In the genomic region with DNA sequence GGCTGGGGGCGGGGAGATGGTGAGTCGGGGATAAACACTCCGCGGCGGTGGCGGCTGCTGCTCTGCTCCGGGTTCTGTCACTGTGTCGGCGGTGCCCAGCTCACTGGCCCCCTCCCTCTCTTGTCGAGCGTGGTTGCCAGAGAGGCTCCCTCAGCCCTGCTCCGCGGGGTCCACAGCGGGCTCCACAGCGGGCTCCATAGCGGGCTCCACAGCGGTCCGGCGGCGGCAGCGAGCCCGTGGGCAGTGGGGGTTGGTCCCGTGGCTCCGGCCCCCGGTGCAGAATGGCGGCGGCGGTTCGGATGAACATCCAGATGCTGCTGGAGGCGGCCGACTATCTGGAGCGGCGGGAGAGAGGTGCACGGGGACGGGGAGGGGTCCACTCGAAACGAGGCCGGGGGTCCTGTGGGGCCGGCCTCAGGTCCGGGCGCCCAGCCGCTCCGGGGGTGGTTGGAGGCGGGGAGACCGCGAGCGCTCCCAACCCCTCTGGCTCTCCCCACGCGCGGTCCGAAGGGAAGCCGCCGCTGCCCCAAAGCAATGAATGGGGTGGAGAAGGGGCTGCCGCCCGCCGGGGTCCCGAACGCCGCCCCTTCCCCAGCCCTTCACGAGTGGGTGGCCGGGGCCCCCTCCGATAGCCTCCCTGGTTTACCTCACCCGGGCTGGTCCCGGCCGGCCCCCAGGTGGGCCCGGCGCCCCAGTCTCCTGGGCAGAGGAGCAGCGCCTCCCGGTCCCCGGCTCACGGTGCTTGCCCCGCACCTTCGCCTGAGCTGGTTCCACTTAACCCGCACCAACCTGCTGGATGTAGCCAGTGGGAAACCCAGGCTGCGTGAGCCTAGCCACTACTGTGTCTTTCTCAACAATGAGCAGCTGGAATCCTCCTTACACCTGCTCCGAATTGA, we compare ENCODE assay signal across 8 cellular contexts. TPM values are rescaled to one million over a fixed set of nuclear protein-coding genes. Genes with fewer than 3 reads are reported as not detected.
DNase-seq lines count a peak whose midpoint lies in the region; ATAC-seq and TF ChIP-seq lines count a peak whose summit lies in the region.

A gene with protein sequence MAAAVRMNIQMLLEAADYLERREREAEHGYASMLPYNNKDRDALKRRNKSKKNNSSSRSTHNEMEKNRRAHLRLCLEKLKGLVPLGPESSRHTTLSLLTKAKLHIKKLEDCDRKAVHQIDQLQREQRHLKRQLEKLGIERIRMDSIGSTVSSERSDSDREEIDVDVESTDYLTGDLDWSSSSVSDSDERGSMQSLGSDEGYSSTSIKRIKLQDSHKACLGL (plus strand): TSS at position 60 of the 896 bp plus-strand sequence. CDS start 222 bp downstream, at position 282.

- peak within 1 kb of the TSS; percentile 94 for H3K27ac ChIP-seq in CD8-positive, alpha-beta memory T cell (ENCODE audit: low read depth, low read length)
- H3K27ac ChIP-seq in GM23338 (ENCODE audit: low read depth): peak within 1 kb of the TSS; percentile 95

- no peaks in the 10 kb centered on the region for H3K9me3 Mint-ChIP-seq in CD8-positive, alpha-beta memory T cell
- H3K9me3 Mint-ChIP-seq in GM23338: no peaks in the 10 kb centered on the region
- H3K9me3 Mint-ChIP-seq in T-helper 2 cell treated with Interferon-gamma antibody and Interleukin-4, amounts not matched to agents 5 μg/mL and 100 μg/mL, for 36 hours: no peaks in the 10 kb centered on the region
- no peaks in the 10 kb centered on the region for H3K9me3 Mint-ChIP-seq in naive B cell

- H3K4me3 ChIP-seq in CD8-positive, alpha-beta memory T cell (ENCODE audit: low read length): peak within 1 kb of the TSS; percentile 89
- H3K4me3 ChIP-seq in GM23338 (peak within 1 kb of the TSS; percentile 68), epithelial cell of proximal tubule (ENCODE audit: low read depth, low read length) (peak within 1 kb of the TSS; percentile 83)

- CTCF ChIA-PET in CD8-positive, alpha-beta memory T cell (lab: Charles Lee): interaction anchor here (0.5 to 5.2 kb wide), 21 partner anchors 19 to 387 kb away, joined by 3 to 49 read pairs (median 5); a partner anchor contains a TSS

- TF ChIP-seq CTCF in GM23338 (conservative IDR thresholded peaks at IDR 0.05; ENCODE audit: low read depth in 2 of 2) (no peak), epithelial cell of proximal tubule (conservative IDR thresholded peaks at IDR 0.05; ENCODE audit: low read depth, low read length) (no peak)

- H3F3A ChIP-seq in GM23338 (replicated peaks; ENCODE audit: low read depth): no peaks in the 10 kb centered on the region

- no peaks in the 10 kb centered on the region for H4K20me1 ChIP-seq in GM23338 (replicated peaks; ENCODE audit: insufficient read depth)

- DNase-seq in CD8-positive, alpha-beta memory T cell: peak in 4 of 5 donors; percentile 8 to 51 (median 15)
- peak; percentile 58 for DNase-seq in GM23338 (ENCODE audit: low spot score)
- peak; percentile 30 for DNase-seq in T-helper 2 cell treated with Interferon-gamma antibody and Interleukin-4, amounts not matched to agents 5 μg/mL and 100 μg/mL, for 36 hours (ENCODE audit: low spot score)
- no peak for DNase-seq in epithelial cell of proximal tubule (ENCODE audit: low read depth)
- DNase-seq in naive B cell: no peak
- DNase-seq in effector CD8-positive, alpha-beta T cell (lab: John Stamatoyannopoulos, UW): no peak

- H3K4me3 Mint-ChIP-seq in CD8-positive, alpha-beta memory T cell: peak within 1 kb of the TSS; percentile 81 to 92 (median 88)
- peak within 1 kb of the TSS; percentile 85 for H3K4me3 Mint-ChIP-seq in GM23338
- peak within 1 kb of the TSS; percentile 85 for H3K4me3 Mint-ChIP-seq in T-helper 2 cell treated with Interferon-gamma antibody and Interleukin-4, amounts not matched to agents 5 μg/mL and 100 μg/mL, for 36 hours
- H3K4me3 Mint-ChIP-seq in naive B cell: peak within 1 kb of the TSS; percentile 78 to 95 (median 86)

- POLR2A ChIA-PET in CD8-positive, alpha-beta memory T cell (lab: Charles Lee): interaction anchor here (0.5 to 3.7 kb wide), 27 partner anchors 22 to 479 kb away, joined by 3 to 81 read pairs (median 6); a partner anchor contains a TSS

- peaks cover 24 to 44% (median 39%) of the 10 kb centered on the region in 3 donors for H3K4me1 Mint-ChIP-seq in CD8-positive, alpha-beta memory T cell
- H3K4me1 Mint-ChIP-seq in GM23338: 0 out of 3 replicates have a peak, but pooled peaks cover 6% of the 10 kb centered on the region
- peaks cover 25% of the 10 kb centered on the region for H3K4me1 Mint-ChIP-seq in T-helper 2 cell treated with Interferon-gamma antibody and Interleukin-4, amounts not matched to agents 5 μg/mL and 100 μg/mL, for 36 hours (ENCODE audit: low read depth)
- H3K4me1 Mint-ChIP-seq in naive B cell: peaks cover 6 to 39% (median 19%) of the 10 kb centered on the region in 3 donors

- no peak within 1 kb of the TSS; the same call in 1 of the 2 replicates for H2AFZ ChIP-seq in GM23338

- H3K27me3 Mint-ChIP-seq in CD8-positive, alpha-beta memory T cell: no peaks in the 10 kb centered on the region
- H3K27me3 Mint-ChIP-seq in GM23338 (ENCODE audit: insufficient read depth, low read depth, poor library complexity) (peaks cover 6% of the 10 kb centered on the region), naive B cell (no peaks in the 10 kb centered on the region)
- no peaks in the 10 kb centered on the region for H3K27me3 Mint-ChIP-seq in T-helper 2 cell treated with Interferon-gamma antibody and Interleukin-4, amounts not matched to agents 5 μg/mL and 100 μg/mL, for 36 hours (ENCODE audit: low read depth)

- peak; percentile 8 for ATAC-seq in GM23338
- no peak for ATAC-seq in naive B cell (ENCODE audit: low read depth in 2 of 2)
- ATAC-seq in GM21423 (IDR thresholded peaks at IDR 0.05; ENCODE audit: unreplicated experiment): no peak
- ATAC-seq in HG02870 (IDR thresholded peaks at IDR 0.05; ENCODE audit: unreplicated experiment): no peak

- H3K79me2 ChIP-seq in GM23338 (replicated peaks; ENCODE audit: insufficient read depth): no peaks in the 10 kb centered on the region

- H3K4me2 ChIP-seq in GM23338: peak within 1 kb of the TSS; percentile 88

- H3K9me3 ChIP-seq in CD8-positive, alpha-beta memory T cell (ENCODE audit: low read length): no peaks in the 10 kb centered on the region

- H3K9me2 ChIP-seq in GM23338 (ENCODE audit: insufficient read depth): no peaks in the 10 kb centered on the region

- H3K4me1 ChIP-seq in CD8-positive, alpha-beta memory T cell (ENCODE audit: insufficient read depth, low read length): peaks cover 12% of the 10 kb centered on the region
- H3K4me1 ChIP-seq in GM23338 (ENCODE audit: insufficient read depth): no peaks in the 10 kb centered on the region

- H3K27ac Mint-ChIP-seq in CD8-positive, alpha-beta memory T cell: peak within 1 kb of the TSS; percentile 78 to 97 (median 92)
- H3K27ac Mint-ChIP-seq in GM23338 (peak within 1 kb of the TSS; percentile 98), naive B cell (peak within 1 kb of the TSS; percentile 86 to 97 (median 92))
- peak within 1 kb of the TSS; percentile 88 for H3K27ac Mint-ChIP-seq in T-helper 2 cell treated with Interferon-gamma antibody and Interleukin-4, amounts not matched to agents 5 μg/mL and 100 μg/mL, for 36 hours

- H3K36me3 ChIP-seq in CD8-positive, alpha-beta memory T cell (ENCODE audit: insufficient read depth, low read length): peaks cover 4% of the 10 kb centered on the region
- no peaks in the 10 kb centered on the region for H3K36me3 ChIP-seq in GM23338 (ENCODE audit: insufficient read depth)

- peaks cover 0 to 37% (median 6%) of the 10 kb centered on the region in 3 donors for H3K36me3 Mint-ChIP-seq in CD8-positive, alpha-beta memory T cell
- peaks cover 3% of the 10 kb centered on the region; the same call in 1 of the 3 replicates for H3K36me3 Mint-ChIP-seq in GM23338 (ENCODE audit: low read depth)
- peaks cover 30% of the 10 kb centered on the region for H3K36me3 Mint-ChIP-seq in T-helper 2 cell treated with Interferon-gamma antibody and Interleukin-4, amounts not matched to agents 5 μg/mL and 100 μg/mL, for 36 hours (ENCODE audit: low read depth)
- no peaks in the 10 kb centered on the region for H3K36me3 Mint-ChIP-seq in naive B cell

- no peaks in the 10 kb centered on the region for H3K27me3 ChIP-seq in CD8-positive, alpha-beta memory T cell (ENCODE audit: insufficient read depth, low read length, poor library complexity, severe bottlenecking)
- no peaks in the 10 kb centered on the region for H3K27me3 ChIP-seq in GM23338 (ENCODE audit: insufficient read depth)

TF ChIP-seq in GM23338, 12 proteins besides CTCF, POLR2A, EP300 and RAD21 (continues in another document):
- TF ChIP-seq, protein P1, sequence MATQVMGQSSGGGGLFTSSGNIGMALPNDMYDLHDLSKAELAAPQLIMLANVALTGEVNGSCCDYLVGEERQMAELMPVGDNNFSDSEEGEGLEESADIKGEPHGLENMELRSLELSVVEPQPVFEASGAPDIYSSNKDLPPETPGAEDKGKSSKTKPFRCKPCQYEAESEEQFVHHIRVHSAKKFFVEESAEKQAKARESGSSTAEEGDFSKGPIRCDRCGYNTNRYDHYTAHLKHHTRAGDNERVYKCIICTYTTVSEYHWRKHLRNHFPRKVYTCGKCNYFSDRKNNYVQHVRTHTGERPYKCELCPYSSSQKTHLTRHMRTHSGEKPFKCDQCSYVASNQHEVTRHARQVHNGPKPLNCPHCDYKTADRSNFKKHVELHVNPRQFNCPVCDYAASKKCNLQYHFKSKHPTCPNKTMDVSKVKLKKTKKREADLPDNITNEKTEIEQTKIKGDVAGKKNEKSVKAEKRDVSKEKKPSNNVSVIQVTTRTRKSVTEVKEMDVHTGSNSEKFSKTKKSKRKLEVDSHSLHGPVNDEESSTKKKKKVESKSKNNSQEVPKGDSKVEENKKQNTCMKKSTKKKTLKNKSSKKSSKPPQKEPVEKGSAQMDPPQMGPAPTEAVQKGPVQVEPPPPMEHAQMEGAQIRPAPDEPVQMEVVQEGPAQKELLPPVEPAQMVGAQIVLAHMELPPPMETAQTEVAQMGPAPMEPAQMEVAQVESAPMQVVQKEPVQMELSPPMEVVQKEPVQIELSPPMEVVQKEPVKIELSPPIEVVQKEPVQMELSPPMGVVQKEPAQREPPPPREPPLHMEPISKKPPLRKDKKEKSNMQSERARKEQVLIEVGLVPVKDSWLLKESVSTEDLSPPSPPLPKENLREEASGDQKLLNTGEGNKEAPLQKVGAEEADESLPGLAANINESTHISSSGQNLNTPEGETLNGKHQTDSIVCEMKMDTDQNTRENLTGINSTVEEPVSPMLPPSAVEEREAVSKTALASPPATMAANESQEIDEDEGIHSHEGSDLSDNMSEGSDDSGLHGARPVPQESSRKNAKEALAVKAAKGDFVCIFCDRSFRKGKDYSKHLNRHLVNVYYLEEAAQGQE (IDR thresholded peaks at IDR 0.05; ENCODE audit: unreplicated experiment): no peak
- TF ChIP-seq EZH2phosphoT487 (IDR thresholded peaks at IDR 0.05; ENCODE audit: unreplicated experiment) (no peak), ZNF114 (CRISPR knock-in tag; IDR thresholded peaks at IDR 0.05) (no peak)

RNA-seq across cellular contexts. Expression of the gene that starts here (rescaled TPM):
- total RNA-seq in CD8-positive, alpha-beta memory T cell: 1 to 10 TPM; 7.2 to 8.1 TPM
- 10.5 TPM for polyA plus RNA-seq in CD8-positive, alpha-beta memory T cell
- total RNA-seq in GM23338 (2014; rRNA removed; shearing (Covaris generic)): 1.5 and 1.8 TPM in 2 replicates
- 3.6 and 3.9 TPM in 2 replicates for polyA plus RNA-seq in GM23338 (2016; fragmentation: Nextera tagmentation; extraction: Ambion mirVana)
- total RNA-seq in epithelial cell of proximal tubule: 2.2 and 3.4 TPM in 2 replicates
- polyA plus RNA-seq in naive B cell (ENCODE audit: low read depth in 6 of 6): 10 to 100 TPM in 5 of 6 donors, 1 to 10 TPM in 1; 9.7 to 21.5 (median 13.2) TPM

Comparison
In these comparisons a context has a peak if more than half of its experiments do, and no peak if none do; other contexts are left out.
1. DNase-seq: peak in CD8-positive, alpha-beta memory T cell (4 of 5), GM23338 (single experiment) and T-helper 2 cell treated with Interferon-gamma antibody and Interleukin-4, amounts not matched to agents 5 μg/mL and 100 μg/mL, for 36 hours (single experiment); none in epithelial cell of proximal tubule (single experiment), naive B cell (single experiment) and effector CD8-positive, alpha-beta T cell (single experiment).
2. Peak in every context shown above with its lines, with median percentiles within 50 percentile points of each other: H3K4me3 ChIP-seq, H3K27ac Mint-ChIP-seq and H3K4me3 Mint-ChIP-seq.